12 cellular contexts compared by ENCODE assay signal in genomic region chr13:52845334-52845761, GRCh38. TPM values are rescaled to one million over a fixed set of nuclear protein-coding genes. Genes with fewer than 3 reads are reported as not detected.
DNase-seq lines count a peak whose midpoint lies in the region; ATAC-seq and TF ChIP-seq lines count a peak whose summit lies in the region.
"Had no signal": no experiment of that assay in that cellular context is flagged by ENCODE, and none has a peak within 500 bp of the region (broad histone marks: within the 10 kb centered on the region; RNA-seq: fewer than 3 reads in every experiment).

No MANE protein-coding gene starts in this region.

- no peaks in the 10 kb centered on the region for H3K36me3 ChIP-seq in endodermal cell (ENCODE audit: control insufficient read depth, insufficient read depth, low read length)
- H3K36me3 ChIP-seq: BLaER1 treated with 17β-estradiol and CSF1 and Interleukin-3, amounts not matched to agents 10 nM and 100 nM; neutrophil had no signal

- H3K27ac Mint-ChIP-seq in endodermal cell: no peak overlapping the region

- peaks cover 2% of the 10 kb centered on the region for H3K9me3 Mint-ChIP-seq in endodermal cell

- no peaks in the 10 kb centered on the region for H3K9me3 ChIP-seq in endodermal cell (ENCODE audit: control insufficient read depth, low read length)
- H3K9me3 ChIP-seq: neutrophil had no signal

- no peaks in the 10 kb centered on the region for H3K36me3 Mint-ChIP-seq in endodermal cell (ENCODE audit: low read depth)

- H3K4me1 Mint-ChIP-seq in endodermal cell: peaks cover 15% of the 10 kb centered on the region

- 58 to 84% methylated on average over 3 to 15 of the region's 16 CpGs for WGBS in endodermal cell (ENCODE audit: insufficient coverage in 1 of 2, insufficient read length in 1 of 2), 2 experiments

- H3K4me3 Mint-ChIP-seq in endodermal cell: peak overlapping the region; percentile 34

- peaks cover 86% of the 10 kb centered on the region for H3K27me3 Mint-ChIP-seq in endodermal cell (ENCODE audit: insufficient read depth)

- TF ChIP-seq CTCF in endodermal cell (conservative IDR thresholded peaks at IDR 0.05): no peak

- H3K27me3 ChIP-seq in endodermal cell (ENCODE audit: control insufficient read depth, insufficient read depth, low read length, poor library complexity, severe bottlenecking): peaks cover 83% of the 10 kb centered on the region

- no peak overlapping the region for H3K9ac ChIP-seq in endodermal cell (ENCODE audit: extremely low read depth, low read length, poor library complexity, severe bottlenecking)
- H3K9ac ChIP-seq: BLaER1 treated with 17β-estradiol and CSF1 and Interleukin-3, amounts not matched to agents 10 nM and 100 nM had no signal

- no peak for ATAC-seq in HG03378 (IDR thresholded peaks at IDR 0.05; ENCODE audit: unreplicated experiment)

- DNase-seq in activated CD4-positive, alpha-beta T cell treated with anti-CD3 and anti-CD28 coated beads for 48 hours: peak; percentile 25
- no peak for DNase-seq in activated CD4-positive, alpha-beta T cell treated with anti-CD3 and anti-CD28 coated beads for 1 hour
- DNase-seq in NCI-H1105 (lab: John Stamatoyannopoulos, UW) (peak; percentile 45), endodermal cell (peak; percentile 79), retina (peak; percentile 62), 8988T (no peak), C1 segment of cervical spinal cord (lab: John Stamatoyannopoulos, UW) (no peak)
- DNase-seq: IMR-90 had no signal

- H3K27ac ChIP-seq in endodermal cell (ENCODE audit: low read depth, low read length): no peak overlapping the region
- H3K27ac ChIP-seq: BLaER1 treated with 17β-estradiol and CSF1 and Interleukin-3, amounts not matched to agents 10 nM and 100 nM; neutrophil had no signal

- H3K4me3 ChIP-seq in endodermal cell (ENCODE audit: low read length): no peak overlapping the region

- H3K4me1 ChIP-seq in endodermal cell (ENCODE audit: control insufficient read depth, insufficient read depth, low read length): no peaks in the 10 kb centered on the region

RNA-seq across cellular contexts. Expression of gene PCDH8, which starts 3.1 kb away (rescaled TPM):
- 10 to 100 TPM in 1 of 2 donors, 1 to 10 TPM in 1; 1.8 to 10.6 TPM for total RNA-seq in endodermal cell
- polyA plus RNA-seq in endodermal cell (2013, experiment 1 of 2): 67.5 TPM
- polyA plus RNA-seq in endodermal cell (2013, experiment 2 of 2): 52.8 TPM
- total RNA-seq: fibroblast of villous mesenchyme, IMR-90 had no signal
- polyA plus RNA-seq: IMR-90 had no signal

Comparison
In these comparisons a context has a peak if more than half of its experiments do, and no peak if none do; other contexts are left out.
1. DNase-seq: peak in activated CD4-positive, alpha-beta T cell treated with anti-CD3 and anti-CD28 coated beads for 48 hours (single experiment), NCI-H1105 (single experiment), endodermal cell (single experiment) and retina (single experiment); none in activated CD4-positive, alpha-beta T cell treated with anti-CD3 and anti-CD28 coated beads for 1 hour (single experiment), 8988T (single experiment) and C1 segment of cervical spinal cord (0 of 14).